7 cellular contexts compared by ENCODE assay signal in the genomic region with DNA sequence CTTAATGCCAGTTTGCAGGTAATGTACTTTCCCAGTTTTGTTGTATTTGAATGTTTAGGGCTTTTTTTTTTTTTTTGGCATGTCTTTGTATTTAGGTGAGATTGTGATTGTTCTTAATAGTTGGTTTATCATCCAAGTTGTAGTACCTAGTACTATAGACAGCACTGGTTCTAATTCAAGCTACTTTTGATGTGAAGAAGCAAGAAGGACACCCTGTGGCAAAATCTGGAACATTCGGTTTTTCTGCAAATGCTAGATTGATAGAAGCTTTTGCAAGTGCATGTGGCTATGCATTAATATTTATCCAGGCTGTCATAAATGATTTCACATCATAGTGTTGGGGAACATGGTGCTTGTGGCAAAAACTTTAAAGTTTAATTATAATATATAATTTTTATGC.
A peak's percentile ranks its signal among the peaks of the same experiment; 100 is the strongest.
DNase-seq lines count a peak whose midpoint lies in the region; ATAC-seq and TF ChIP-seq lines count a peak whose summit lies in the region.

No MANE protein-coding gene starts in this region.

- peak; percentile 15 for DNase-seq in NCI-H2029 (lab: John Stamatoyannopoulos, UW)
- DNase-seq in brain pericyte (ENCODE audit: low read depth, low spot score) = peak; percentile 12
- DNase-seq in osteocyte (ENCODE audit: extremely low spot score, unreplicated experiment) = no peak
- DNase-seq in coronary artery (ENCODE audit: low spot score) = no peak

- no peak overlapping the region for H3K4me3 ChIP-seq in coronary artery

- TF ChIP-seq CTCF in osteocyte (IDR thresholded peaks at IDR 0.05) (peak; percentile 67), coronary artery (IDR thresholded peaks at IDR 0.05) (no peak)

- H3K4me1 Mint-ChIP-seq in osteocyte (ENCODE audit: unreplicated experiment) = peaks cover 9% of the 10 kb centered on the region

- no peak overlapping the region for H3K4me3 Mint-ChIP-seq in osteocyte (ENCODE audit: unreplicated experiment)

- ATAC-seq in GM21529 (IDR thresholded peaks at IDR 0.05; ENCODE audit: unreplicated experiment) (peak; percentile 47), HG03097 (IDR thresholded peaks at IDR 0.05; ENCODE audit: low FRiP score, unreplicated experiment) (no peak), HG03196 (IDR thresholded peaks at IDR 0.05; ENCODE audit: unreplicated experiment) (no peak)

- no peak overlapping the region for H3K27ac Mint-ChIP-seq in osteocyte (ENCODE audit: unreplicated experiment)

- no peaks in the 10 kb centered on the region for H3K27me3 Mint-ChIP-seq in osteocyte (ENCODE audit: unreplicated experiment)

- no peak overlapping the region for H3K27ac ChIP-seq in coronary artery

- peaks cover 9% of the 10 kb centered on the region for H3K9me3 Mint-ChIP-seq in osteocyte (ENCODE audit: unreplicated experiment)

- H3K36me3 Mint-ChIP-seq in osteocyte (ENCODE audit: unreplicated experiment) = peaks cover 17% of the 10 kb centered on the region

Comparison
In these comparisons a context has a peak if more than half of its experiments do, and no peak if none do; other contexts are left out.
1. DNase-seq: peak in NCI-H2029 (single experiment) and brain pericyte (single experiment); none in osteocyte (single experiment) and coronary artery (single experiment).